In genomic region chr22:33577862-33578411, GRCh38 we compare ENCODE assay signal across 20 cellular contexts.
DNase-seq lines count a peak whose midpoint lies in the region; ATAC-seq, FAIRE-seq and TF ChIP-seq lines count a peak whose summit lies in the region.
"Had no signal": no experiment of that assay in that cellular context is flagged by ENCODE, and none has a peak within 500 bp of the region (broad histone marks: within the 10 kb centered on the region; RNA-seq: fewer than 3 reads in every experiment).

No MANE protein-coding gene starts in this region.

- no peak for FAIRE-seq in D721Med (lab: Jason Lieb, UNC)

- peak; percentile 67 for ATAC-seq in body of pancreas
- ATAC-seq in mucosa of descending colon: peak; percentile 17
- no peak for ATAC-seq in HG02588 (IDR thresholded peaks at IDR 0.05; ENCODE audit: unreplicated experiment)
- ATAC-seq in natural killer cell: no peak
- ATAC-seq: foreskin keratinocyte had no signal

- H3K4me1 ChIP-seq in Karpas-422 (ENCODE audit: low read length): peaks cover 32% of the 10 kb centered on the region
- H3K4me1 ChIP-seq in body of pancreas: peaks cover 26% of the 10 kb centered on the region
- H3K4me1 ChIP-seq in mucosa of descending colon (ENCODE audit: low read depth): no peaks in the 10 kb centered on the region
- H3K4me1 ChIP-seq: foreskin keratinocyte, prostate gland had no signal

- no peak overlapping the region for H3K4me2 ChIP-seq in Karpas-422 (ENCODE audit: low read depth, low read length, poor library complexity, severe bottlenecking)

- no peaks in the 10 kb centered on the region for H3K79me2 ChIP-seq in Karpas-422 (ENCODE audit: low read length)

- H3K27ac ChIP-seq in Karpas-422 (ENCODE audit: low read length) (no peak overlapping the region), body of pancreas (peak overlapping the region in 2 of 4 donors; percentile 7 to 49)
- H3K27ac ChIP-seq: brain microvascular endothelial cell, foreskin keratinocyte, prostate gland had no signal

- intact Hi-C loops in body of pancreas (cut with DNase I): no loop called here
- intact Hi-C loops in mucosa of descending colon (cut with DNase I, micrococcal nuclease): loop anchor here in 1 of 2 donors (2.0 to 5.0 kb wide), 2 partner anchors 56 to 275 kb away; no protein-coding TSS in a partner anchor
- intact Hi-C loops in natural killer cell (cut with micrococcal nuclease): no loop called here

- peaks cover under 1% of the 10 kb centered on the region for H3K9me3 Mint-ChIP-seq in activated naive CD4-positive, alpha-beta T cell treated with anti-CD3 and anti-CD28 coated beads, Interleukin-2, amount 10 ng/mL, durations not matched to agents 7 days and 5 days
- no peaks in the 10 kb centered on the region for H3K9me3 Mint-ChIP-seq in natural killer cell
- H3K9me3 Mint-ChIP-seq: activated naive CD4-positive, alpha-beta T cell treated with anti-CD3 and anti-CD28 coated beads, Interleukin-2, amount 50 U/mL, for 24 hours had no signal

- WGBS in body of pancreas, 2 donors: 9 to 13% methylated on average over 4 of the region's 4 CpGs

- H3K4me3 ChIP-seq in Karpas-422 (ENCODE audit: low read length) (no peak overlapping the region), body of pancreas (no peak overlapping the region), mucosa of descending colon (no peak overlapping the region)
- H3K4me3 ChIP-seq: prostate gland had no signal

- H2AFZ ChIP-seq in Karpas-422 (ENCODE audit: low read length): no peak overlapping the region

- H3K27me3 Mint-ChIP-seq in activated naive CD4-positive, alpha-beta T cell treated with anti-CD3 and anti-CD28 coated beads, Interleukin-2, amount 10 ng/mL, durations not matched to agents 7 days and 5 days: no peaks in the 10 kb centered on the region
- no peaks in the 10 kb centered on the region for H3K27me3 Mint-ChIP-seq in natural killer cell (ENCODE audit: low read depth in 2 of 2)

- H3K36me3 ChIP-seq in Karpas-422 (ENCODE audit: insufficient read depth, low read length): no peaks in the 10 kb centered on the region
- H3K36me3 ChIP-seq in body of pancreas (replicated peaks in 1 of 2; ENCODE audit: insufficient read depth in 1 of 2, low read depth in 2 of 2): no peaks in the 10 kb centered on the region
- H3K36me3 ChIP-seq in mucosa of descending colon (ENCODE audit: low read depth): no peaks in the 10 kb centered on the region
- H3K36me3 ChIP-seq: brain microvascular endothelial cell, prostate gland had no signal

- H3K4me3 Mint-ChIP-seq in activated naive CD4-positive, alpha-beta T cell treated with anti-CD3 and anti-CD28 coated beads, Interleukin-2, amount 10 ng/mL, durations not matched to agents 7 days and 5 days: no peak overlapping the region
- no peak overlapping the region for H3K4me3 Mint-ChIP-seq in natural killer cell
- H3K4me3 Mint-ChIP-seq: activated naive CD4-positive, alpha-beta T cell treated with anti-CD3 and anti-CD28 coated beads, Interleukin-2, amount 50 U/mL, for 24 hours had no signal

- peak; percentile 48 for DNase-seq in COLO829 (ENCODE audit: low spot score)
- DNase-seq in Karpas-422: peak; percentile 45
- peak; percentile 30 to 62 (median 41) for DNase-seq in body of pancreas
- DNase-seq in mucosa of descending colon: no peak
- DNase-seq in D721Med (ENCODE audit: insufficient read length, low spot score): no peak
- DNase-seq in activated naive CD4-positive, alpha-beta T cell treated with anti-CD3 and anti-CD28 coated beads, Interleukin-2, amount 10 ng/mL, durations not matched to agents 7 days and 5 days: no peak
- DNase-seq in natural killer cell: no peak
- DNase-seq: activated CD4-positive, alpha-beta T cell treated with anti-CD3 and anti-CD28 coated beads, Interleukin-2, amount 50 U/mL, for 1 hour; activated T-cell treated with anti-CD3 and anti-CD28 coated beads, Interleukin-2, amount 50 U/mL, for 1 hour; brain microvascular endothelial cell; cortex of kidney; DMS 273 treated with DMSO at 0.1 percent for 48 hours; HCEC 1CT; NCI-H2081; NCI-H748 treated with DMSO at 0.1 percent for 48 hours; SW 1271 had no signal

- H3K27me3 ChIP-seq in Karpas-422 (ENCODE audit: low read length) (no peaks in the 10 kb centered on the region), body of pancreas (no peaks in the 10 kb centered on the region)
- H3K27me3 ChIP-seq: brain microvascular endothelial cell, foreskin keratinocyte had no signal

- CTCF ChIA-PET in activated naive CD4-positive, alpha-beta T cell treated with anti-CD3 and anti-CD28 coated beads, Interleukin-2, amount 10 ng/mL, durations not matched to agents 7 days and 5 days (lab: Charles Lee): interaction anchor here (0.8 to 2.3 kb wide), 5 partner anchors 38 to 276 kb away, joined by 3 to 19 read pairs (median 5); no protein-coding TSS in a partner anchor

- H3K27ac Mint-ChIP-seq in activated naive CD4-positive, alpha-beta T cell treated with anti-CD3 and anti-CD28 coated beads, Interleukin-2, amount 10 ng/mL, durations not matched to agents 7 days and 5 days: no peak overlapping the region
- no peak overlapping the region for H3K27ac Mint-ChIP-seq in natural killer cell
- H3K27ac Mint-ChIP-seq: activated naive CD4-positive, alpha-beta T cell treated with anti-CD3 and anti-CD28 coated beads, Interleukin-2, amount 50 U/mL, for 24 hours had no signal

- TF ChIP-seq CTCF in body of pancreas (IDR thresholded peaks at IDR 0.05): no peak
- TF ChIP-seq CTCF in mucosa of descending colon (IDR thresholded peaks at IDR 0.05): no peak
- no peak for TF ChIP-seq CTCF in D721Med (IDR thresholded peaks at IDR 0.05; ENCODE audit: insufficient read depth, missing control alignments)
- TF ChIP-seq CTCF in natural killer cell (IDR thresholded peaks at IDR 0.05): no peak

- H3K9me3 ChIP-seq in Karpas-422 (ENCODE audit: low read length): no peaks in the 10 kb centered on the region
- no peaks in the 10 kb centered on the region for H3K9me3 ChIP-seq in body of pancreas
- H3K9me3 ChIP-seq in mucosa of descending colon: no peaks in the 10 kb centered on the region
- H3K9me3 ChIP-seq: prostate gland had no signal

- H3K4me1 Mint-ChIP-seq in activated naive CD4-positive, alpha-beta T cell treated with anti-CD3 and anti-CD28 coated beads, Interleukin-2, amount 10 ng/mL, durations not matched to agents 7 days and 5 days: no peaks in the 10 kb centered on the region
- no peaks in the 10 kb centered on the region for H3K4me1 Mint-ChIP-seq in natural killer cell
- H3K4me1 Mint-ChIP-seq: activated naive CD4-positive, alpha-beta T cell treated with anti-CD3 and anti-CD28 coated beads, Interleukin-2, amount 50 U/mL, for 24 hours had no signal

- no peaks in the 10 kb centered on the region for H3K36me3 Mint-ChIP-seq in activated naive CD4-positive, alpha-beta T cell treated with anti-CD3 and anti-CD28 coated beads, Interleukin-2, amount 10 ng/mL, durations not matched to agents 7 days and 5 days
- no peaks in the 10 kb centered on the region for H3K36me3 Mint-ChIP-seq in natural killer cell
- H3K36me3 Mint-ChIP-seq: activated naive CD4-positive, alpha-beta T cell treated with anti-CD3 and anti-CD28 coated beads, Interleukin-2, amount 50 U/mL, for 24 hours had no signal

- TF ChIP-seq POLR2A in body of pancreas (IDR thresholded peaks at IDR 0.05): no peak

- H4K20me1 ChIP-seq in Karpas-422 (ENCODE audit: insufficient read depth, low read depth, low read length): no peaks in the 10 kb centered on the region

- H3K9ac ChIP-seq in Karpas-422 (ENCODE audit: low read length): no peak overlapping the region

- H3K9me2 ChIP-seq in Karpas-422 (replicated peaks; ENCODE audit: insufficient read depth, low read length): no peaks in the 10 kb centered on the region

Comparison
In these comparisons a context has a peak if more than half of its experiments do, and no peak if none do; other contexts are left out.
1. DNase-seq: peak in COLO829 (single experiment), Karpas-422 (single experiment) and body of pancreas (4 of 4); none in mucosa of descending colon (0 of 3), D721Med (single experiment), activated naive CD4-positive, alpha-beta T cell treated with anti-CD3 and anti-CD28 coated beads, Interleukin-2, amount 10 ng/mL, durations not matched to agents 7 days and 5 days (single experiment) and natural killer cell (single experiment).
2. ATAC-seq: peak in body of pancreas (single experiment) and mucosa of descending colon (single experiment); none in HG02588 (single experiment) and natural killer cell (0 of 3).